8 cellular contexts compared by ENCODE assay signal in the genomic region with DNA sequence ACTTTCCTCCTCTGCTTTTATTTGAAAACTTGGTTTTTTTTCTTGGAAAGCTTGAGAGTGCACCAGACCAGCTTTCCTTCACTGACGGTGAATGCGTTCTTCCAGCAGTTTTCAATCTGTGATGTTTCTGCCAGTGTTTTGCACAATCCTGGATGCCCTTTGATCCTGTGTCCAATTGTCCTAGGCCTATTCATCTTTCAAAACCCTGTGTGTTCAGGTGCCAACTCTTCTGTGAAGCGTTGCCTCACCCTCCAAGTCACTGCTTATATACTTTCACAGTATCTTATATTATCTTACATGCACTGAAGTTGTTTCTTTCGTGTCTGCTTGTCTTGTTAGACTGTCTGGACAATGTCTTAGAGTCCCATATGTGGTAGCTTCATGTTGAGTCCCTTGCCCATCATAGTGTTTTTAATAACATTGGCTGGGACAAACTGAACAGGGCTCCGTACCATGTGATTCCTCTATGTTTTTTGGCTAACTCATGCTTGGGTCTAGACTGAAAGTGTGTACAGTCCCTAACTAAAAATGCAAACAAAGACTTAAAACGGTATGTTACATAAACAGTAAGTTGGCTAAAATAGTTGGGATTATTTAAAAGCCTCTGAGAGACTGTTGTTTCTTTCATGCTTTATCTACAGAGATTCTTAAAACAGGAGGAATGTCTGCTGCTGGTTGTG. TPM values are rescaled to one million over a fixed set of nuclear protein-coding genes. Genes with fewer than 3 reads are reported as not detected.
DNase-seq lines count a peak whose midpoint lies in the region; ATAC-seq and TF ChIP-seq lines count a peak whose summit lies in the region.

No MANE protein-coding gene starts in this region.

- TF ChIP-seq CTCF in HCT116 (IDR thresholded peaks at IDR 0.05 in 2 of 3, conservative IDR thresholded peaks at IDR 0.05 in 1 of 3; ENCODE audit: borderline replicate concordance in 1 of 3, insufficient read depth in 1 of 3, low read depth in 2 of 3, low read length in 2 of 3), result no peak
- no peak for TF ChIP-seq CTCF in ascending aorta (IDR thresholded peaks at IDR 0.05)
- TF ChIP-seq CTCF in sigmoid colon (IDR thresholded peaks at IDR 0.05), result no peak
- no peak for TF ChIP-seq CTCF in GM13977 (IDR thresholded peaks at IDR 0.05; ENCODE audit: extremely low read depth, insufficient read depth, missing control alignments)

- DNase-seq in HCT116 (ENCODE audit: low read depth, low spot score) (no peak), ascending aorta (ENCODE audit: low spot score in 2 of 2) (peak in 1 of 2 donors; percentile 69), immature natural killer cell (no peak), sigmoid colon (peak; percentile 85), GM13977 (ENCODE audit: low spot score) (no peak), NCI-H2107 (lab: John Stamatoyannopoulos, UW) (no peak), COR-L47 (lab: John Stamatoyannopoulos, UW) (no peak)
- no peak for DNase-seq in activated CD4-positive, alpha-beta memory T cell treated with anti-CD3 and anti-CD28 coated beads for 36 hours

- H3K27ac ChIP-seq in HCT116 (ENCODE audit: low read depth, low read length) (peak overlapping the region; percentile 85; the same call in 1 of the 2 replicates), ascending aorta (peak overlapping the region; percentile 93 to 98), sigmoid colon (peak overlapping the region; percentile 95 to 99 (median 98))

- in situ Hi-C loops in GM13977 (cut with MboI; ENCODE audit: low pct_unique_long_range_greater_than_20kb, low sequenced_read_pairs, unreplicated experiment), result no loop called here

- H3K36me3 Mint-ChIP-seq in immature natural killer cell, result no peaks in the 10 kb centered on the region
- H3K36me3 Mint-ChIP-seq in activated CD4-positive, alpha-beta memory T cell treated with anti-CD3 and anti-CD28 coated beads for 36 hours, result no peaks in the 10 kb centered on the region

- CTCF ChIA-PET in HCT116 (lab: Charles Lee), result no interaction called here
- CTCF ChIA-PET in activated CD4-positive, alpha-beta memory T cell treated with anti-CD3 and anti-CD28 coated beads for 36 hours (lab: Charles Lee), result no interaction called here

- no peak for TF ChIP-seq RAD21 in HCT116 (IDR thresholded peaks at IDR 0.05; ENCODE audit: low read depth)

- H2AFZ ChIP-seq in HCT116 (ENCODE audit: low read depth, low read length, poor library complexity, severe bottlenecking), result no peak overlapping the region

- peaks cover 33 to 40% of the 10 kb centered on the region in 2 donors for H3K4me1 Mint-ChIP-seq in immature natural killer cell
- H3K4me1 Mint-ChIP-seq in activated CD4-positive, alpha-beta memory T cell treated with anti-CD3 and anti-CD28 coated beads for 36 hours (ENCODE audit: low read depth), result peaks cover 12% of the 10 kb centered on the region

- H3K4me3 ChIP-seq in HCT116 (replicated peaks in 1 of 2; ENCODE audit: low read depth in 1 of 2, low read length in 2 of 2), result peak overlapping the region; percentile 66 to 71
- peak overlapping the region; percentile 87 to 90 for H3K4me3 ChIP-seq in ascending aorta
- H3K4me3 ChIP-seq in sigmoid colon, result peak overlapping the region; percentile 88 to 92 (median 89)

- POLR2A ChIA-PET in HCT116 (lab: Charles Lee), result interaction anchor here (0.6 kb wide), 1 partner anchor 29 kb away, joined by 3 read pairs; no protein-coding TSS in a partner anchor
- POLR2A ChIA-PET in activated CD4-positive, alpha-beta memory T cell treated with anti-CD3 and anti-CD28 coated beads for 36 hours (lab: Charles Lee), result no interaction called here

- TF ChIP-seq EP300 in sigmoid colon (IDR thresholded peaks at IDR 0.05), result peak in 1 of 4 donors; percentile 3

- no peak for ATAC-seq in HCT116

- H3K27me3 Mint-ChIP-seq in immature natural killer cell (ENCODE audit: low read depth in 3 of 3), result peaks cover 5 to 21% (median 6%) of the 10 kb centered on the region in 3 donors
- H3K27me3 Mint-ChIP-seq in activated CD4-positive, alpha-beta memory T cell treated with anti-CD3 and anti-CD28 coated beads for 36 hours, result peaks cover 43% of the 10 kb centered on the region

- peak overlapping the region in 1 of 6 donors; percentile 69 for H3K27ac Mint-ChIP-seq in immature natural killer cell
- no peak overlapping the region for H3K27ac Mint-ChIP-seq in activated CD4-positive, alpha-beta memory T cell treated with anti-CD3 and anti-CD28 coated beads for 36 hours

- WGBS in sigmoid colon, 2 donors, result 17 to 34% methylated on average over 6 of the region's 6 CpGs

- TF ChIP-seq POLR2A in HCT116 (IDR thresholded peaks at IDR 0.05; ENCODE audit: borderline replicate concordance, extremely low read depth, insufficient read depth, insufficient read length) (no peak), sigmoid colon (IDR thresholded peaks at IDR 0.05) (peak in 1 of 2 donors; percentile 30)

- H3K9ac ChIP-seq in HCT116 (ENCODE audit: low read length), result peak overlapping the region; percentile 74

- H3K79me2 ChIP-seq in HCT116 (ENCODE audit: insufficient read depth, low read length), result peaks cover 59% of the 10 kb centered on the region

- H3K9me3 Mint-ChIP-seq in immature natural killer cell, result no peaks in the 10 kb centered on the region
- no peaks in the 10 kb centered on the region for H3K9me3 Mint-ChIP-seq in activated CD4-positive, alpha-beta memory T cell treated with anti-CD3 and anti-CD28 coated beads for 36 hours

- H3K9me3 ChIP-seq in HCT116 (ENCODE audit: control insufficient read depth in 1 of 2, insufficient read depth in 1 of 2, low read depth in 1 of 2, low read length in 2 of 2) (no peaks in the 10 kb centered on the region), ascending aorta (no peaks in the 10 kb centered on the region), sigmoid colon (no peaks in the 10 kb centered on the region)

- BruUV-seq in HCT116 (replicated peaks; lab: Mats Ljungman, UMichigan), result no TSS peak

- peak overlapping the region; percentile 93 for H3K4me2 ChIP-seq in HCT116 (ENCODE audit: low read length)

- H3K36me3 ChIP-seq in HCT116 (ENCODE audit: control insufficient read depth in 1 of 2, insufficient read depth in 2 of 2, low read length in 2 of 2) (peaks cover 0 to 3% of the 10 kb centered on the region in 2 experiments; a peak in 1 of 4 replicates), ascending aorta (no peaks in the 10 kb centered on the region), sigmoid colon (peaks cover 0 to 8% (median 0%) of the 10 kb centered on the region in 4 donors)

- intact Hi-C loops in HCT116 (cut with micrococcal nuclease), result loop anchor here (10.0 kb wide), 1 partner anchor 141 kb away; no protein-coding TSS in a partner anchor
- intact Hi-C loops in ascending aorta (cut with DNase I), result loop anchor here (5.0 kb wide), 2 partner anchors 82 to 338 kb away; partner anchors contain the start of gene HDDC2
- intact Hi-C loops in sigmoid colon (cut with DNase I), result loop anchor here (2.0 to 10.0 kb wide), 7 partner anchors 37 to 821 kb away; partner anchors contain the start of genes HDDC2 and TPD52L1
- intact Hi-C loops in activated CD4-positive, alpha-beta memory T cell treated with anti-CD3 and anti-CD28 coated beads for 36 hours (cut with micrococcal nuclease), result loop anchor here (5.0 kb wide), 1 partner anchor 148 kb away; no protein-coding TSS in a partner anchor

- no peaks in the 10 kb centered on the region for H3K9me2 ChIP-seq in HCT116 (ENCODE audit: insufficient read depth)

- no peaks in the 10 kb centered on the region for H4K20me1 ChIP-seq in HCT116 (ENCODE audit: insufficient read depth)

- peak overlapping the region; percentile 50 to 87 (median 71) for H3K4me3 Mint-ChIP-seq in immature natural killer cell
- H3K4me3 Mint-ChIP-seq in activated CD4-positive, alpha-beta memory T cell treated with anti-CD3 and anti-CD28 coated beads for 36 hours, result no peak overlapping the region

- H3K27me3 ChIP-seq in HCT116 (ENCODE audit: insufficient read depth, low read length), result no peaks in the 10 kb centered on the region
- no peaks in the 10 kb centered on the region for H3K27me3 ChIP-seq in ascending aorta
- no peaks in the 10 kb centered on the region for H3K27me3 ChIP-seq in sigmoid colon

- peaks cover 34 to 57% of the 10 kb centered on the region in 2 experiments for H3K4me1 ChIP-seq in HCT116 (ENCODE audit: control insufficient read depth in 1 of 2, insufficient read depth in 2 of 2, low read length in 2 of 2)
- peaks cover 0 to 34% of the 10 kb centered on the region in 2 donors for H3K4me1 ChIP-seq in ascending aorta
- peaks cover 0 to 62% (median 52%) of the 10 kb centered on the region in 4 donors for H3K4me1 ChIP-seq in sigmoid colon

- RAD21 ChIA-PET in HCT116 (lab: Charles Lee; ENCODE audit: low non-redundant PET in 1 of 2, low total read pairs in 2 of 2, uncharacterized antibody in 2 of 2, unreplicated experiment in 2 of 2), result no interaction called here

TF ChIP-seq in HCT116, 20 proteins besides CTCF, POLR2A, EP300 and RAD21 (continues in another document):
- TF ChIP-seq CBX3 (IDR thresholded peaks at IDR 0.05; ENCODE audit: low read depth), result no peak
- TF ChIP-seq TCF7L2 (IDR thresholded peaks at IDR 0.05; ENCODE audit: borderline replicate concordance, extremely low read depth, insufficient read depth, insufficient read length), result peak; percentile 51
- TF ChIP-seq ELF1 (IDR thresholded peaks at IDR 0.05; ENCODE audit: borderline replicate concordance, low read depth), result no peak
- TF ChIP-seq POLR2AphosphoS5 (IDR thresholded peaks at IDR 0.05; ENCODE audit: low read depth, low read length), result no peak
- no peak for TF ChIP-seq SIN3A (IDR thresholded peaks at IDR 0.05; ENCODE audit: low read depth)
- no peak for TF ChIP-seq ZFX (IDR thresholded peaks at IDR 0.05)

RNA-seq across cellular contexts. Expression of gene RNF217, which starts 2.0 kb away (rescaled TPM):
- total RNA-seq in HCT116 (2021; ENCODE audit: unreplicated experiment) (20.4 TPM), ascending aorta (7.3 TPM), sigmoid colon (10 to 100 TPM; 35.7 to 55.9 (median 49.2) TPM)
- polyA plus RNA-seq in HCT116 (2012), result 7.2 and 7.9 TPM in 2 replicates
- polyA plus RNA-seq in immature natural killer cell (1 to 10 TPM in 1 of 3 donors, under 1 TPM in 2; 0.21 to 1.8 (median 0.25) TPM), sigmoid colon (1 to 10 TPM; 1.8 to 3.0 (median 1.8) TPM)
- total RNA-seq in activated CD4-positive, alpha-beta memory T cell treated with anti-CD3 and anti-CD28 coated beads for 36 hours, result 1 to 10 TPM in 1 of 2 experiments, under 1 TPM in 1; 0.52 to 1.1 TPM
